In the genomic region with DNA sequence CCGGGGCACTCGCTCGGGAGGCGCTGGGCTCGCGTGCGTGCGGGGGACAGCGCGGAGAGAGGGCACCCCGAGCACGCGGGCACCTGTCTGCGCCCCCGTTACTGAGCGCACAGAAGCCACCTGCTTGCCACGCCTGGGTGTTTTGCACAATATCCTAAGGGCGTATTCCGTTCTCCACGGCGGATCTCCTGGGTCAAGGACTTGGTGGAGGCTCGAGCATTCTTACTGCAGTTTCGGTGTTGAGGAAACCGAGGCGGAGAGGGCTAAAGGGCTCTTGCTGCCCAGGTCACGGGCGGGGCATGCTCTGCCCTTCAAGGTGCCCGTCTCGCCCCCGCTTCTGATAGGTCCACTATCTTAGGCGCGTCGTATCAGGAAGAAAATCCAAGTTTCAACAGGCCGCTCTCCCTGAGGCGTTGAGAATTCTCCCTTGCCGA, we compare ENCODE assay signal across 1 cellular context.
TF ChIP-seq lines count a peak whose summit lies in the region.

No MANE protein-coding gene starts in this region.

TF ChIP-seq in HepG2, 621 proteins besides CTCF, POLR2A, EP300 and RAD21 (continued from another document and continues in another):
- TF ChIP-seq, protein P1, sequence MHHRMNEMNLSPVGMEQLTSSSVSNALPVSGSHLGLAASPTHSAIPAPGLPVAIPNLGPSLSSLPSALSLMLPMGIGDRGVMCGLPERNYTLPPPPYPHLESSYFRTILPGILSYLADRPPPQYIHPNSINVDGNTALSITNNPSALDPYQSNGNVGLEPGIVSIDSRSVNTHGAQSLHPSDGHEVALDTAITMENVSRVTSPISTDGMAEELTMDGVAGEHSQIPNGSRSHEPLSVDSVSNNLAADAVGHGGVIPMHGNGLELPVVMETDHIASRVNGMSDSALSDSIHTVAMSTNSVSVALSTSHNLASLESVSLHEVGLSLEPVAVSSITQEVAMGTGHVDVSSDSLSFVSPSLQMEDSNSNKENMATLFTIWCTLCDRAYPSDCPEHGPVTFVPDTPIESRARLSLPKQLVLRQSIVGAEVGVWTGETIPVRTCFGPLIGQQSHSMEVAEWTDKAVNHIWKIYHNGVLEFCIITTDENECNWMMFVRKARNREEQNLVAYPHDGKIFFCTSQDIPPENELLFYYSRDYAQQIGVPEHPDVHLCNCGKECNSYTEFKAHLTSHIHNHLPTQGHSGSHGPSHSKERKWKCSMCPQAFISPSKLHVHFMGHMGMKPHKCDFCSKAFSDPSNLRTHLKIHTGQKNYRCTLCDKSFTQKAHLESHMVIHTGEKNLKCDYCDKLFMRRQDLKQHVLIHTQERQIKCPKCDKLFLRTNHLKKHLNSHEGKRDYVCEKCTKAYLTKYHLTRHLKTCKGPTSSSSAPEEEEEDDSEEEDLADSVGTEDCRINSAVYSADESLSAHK (CRISPR knock-in tag; IDR thresholded peaks at IDR 0.05; ENCODE audit: borderline replicate concordance), result no peak
- TF ChIP-seq, protein P2, sequence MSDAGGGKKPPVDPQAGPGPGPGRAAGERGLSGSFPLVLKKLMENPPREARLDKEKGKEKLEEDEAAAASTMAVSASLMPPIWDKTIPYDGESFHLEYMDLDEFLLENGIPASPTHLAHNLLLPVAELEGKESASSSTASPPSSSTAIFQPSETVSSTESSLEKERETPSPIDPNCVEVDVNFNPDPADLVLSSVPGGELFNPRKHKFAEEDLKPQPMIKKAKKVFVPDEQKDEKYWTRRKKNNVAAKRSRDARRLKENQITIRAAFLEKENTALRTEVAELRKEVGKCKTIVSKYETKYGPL (CRISPR knock-in tag; IDR thresholded peaks at IDR 0.05), result no peak
- TF ChIP-seq, protein P3, sequence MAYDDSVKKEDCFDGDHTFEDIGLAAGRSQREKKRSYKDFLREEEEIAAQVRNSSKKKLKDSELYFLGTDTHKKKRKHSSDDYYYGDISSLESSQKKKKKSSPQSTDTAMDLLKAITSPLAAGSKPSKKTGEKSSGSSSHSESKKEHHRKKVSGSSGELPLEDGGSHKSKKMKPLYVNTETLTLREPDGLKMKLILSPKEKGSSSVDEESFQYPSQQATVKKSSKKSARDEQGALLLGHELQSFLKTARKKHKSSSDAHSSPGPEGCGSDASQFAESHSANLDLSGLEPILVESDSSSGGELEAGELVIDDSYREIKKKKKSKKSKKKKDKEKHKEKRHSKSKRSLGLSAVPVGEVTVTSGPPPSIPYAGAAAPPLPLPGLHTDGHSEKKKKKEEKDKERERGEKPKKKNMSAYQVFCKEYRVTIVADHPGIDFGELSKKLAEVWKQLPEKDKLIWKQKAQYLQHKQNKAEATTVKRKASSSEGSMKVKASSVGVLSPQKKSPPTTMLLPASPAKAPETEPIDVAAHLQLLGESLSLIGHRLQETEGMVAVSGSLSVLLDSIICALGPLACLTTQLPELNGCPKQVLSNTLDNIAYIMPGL (CRISPR knock-in tag; IDR thresholded peaks at IDR 0.05; ENCODE audit: borderline replicate concordance in 1 of 2, low read depth in 1 of 2), result no peak
- no peak for TF ChIP-seq ATF7 (IDR thresholded peaks at IDR 0.05)
- no peak for TF ChIP-seq ATF7 (CRISPR knock-in tag; IDR thresholded peaks at IDR 0.05)
- no peak for TF ChIP-seq ZNF598 (CRISPR knock-in tag; IDR thresholded peaks at IDR 0.05; ENCODE audit: borderline replicate concordance)
- peak; percentile 52; the same call in 1 of the 2 replicates for TF ChIP-seq ZNF274 (CRISPR knock-in tag; IDR thresholded peaks at IDR 0.05)
- TF ChIP-seq, protein P4, sequence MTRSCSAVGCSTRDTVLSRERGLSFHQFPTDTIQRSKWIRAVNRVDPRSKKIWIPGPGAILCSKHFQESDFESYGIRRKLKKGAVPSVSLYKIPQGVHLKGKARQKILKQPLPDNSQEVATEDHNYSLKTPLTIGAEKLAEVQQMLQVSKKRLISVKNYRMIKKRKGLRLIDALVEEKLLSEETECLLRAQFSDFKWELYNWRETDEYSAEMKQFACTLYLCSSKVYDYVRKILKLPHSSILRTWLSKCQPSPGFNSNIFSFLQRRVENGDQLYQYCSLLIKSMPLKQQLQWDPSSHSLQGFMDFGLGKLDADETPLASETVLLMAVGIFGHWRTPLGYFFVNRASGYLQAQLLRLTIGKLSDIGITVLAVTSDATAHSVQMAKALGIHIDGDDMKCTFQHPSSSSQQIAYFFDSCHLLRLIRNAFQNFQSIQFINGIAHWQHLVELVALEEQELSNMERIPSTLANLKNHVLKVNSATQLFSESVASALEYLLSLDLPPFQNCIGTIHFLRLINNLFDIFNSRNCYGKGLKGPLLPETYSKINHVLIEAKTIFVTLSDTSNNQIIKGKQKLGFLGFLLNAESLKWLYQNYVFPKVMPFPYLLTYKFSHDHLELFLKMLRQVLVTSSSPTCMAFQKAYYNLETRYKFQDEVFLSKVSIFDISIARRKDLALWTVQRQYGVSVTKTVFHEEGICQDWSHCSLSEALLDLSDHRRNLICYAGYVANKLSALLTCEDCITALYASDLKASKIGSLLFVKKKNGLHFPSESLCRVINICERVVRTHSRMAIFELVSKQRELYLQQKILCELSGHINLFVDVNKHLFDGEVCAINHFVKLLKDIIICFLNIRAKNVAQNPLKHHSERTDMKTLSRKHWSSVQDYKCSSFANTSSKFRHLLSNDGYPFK (CRISPR knock-in tag; IDR thresholded peaks at IDR 0.05; ENCODE audit: borderline replicate concordance), result no peak
- no peak for TF ChIP-seq CBX1 (IDR thresholded peaks at IDR 0.05; ENCODE audit: low read depth)
- no peak for TF ChIP-seq ZBTB20 (CRISPR knock-in tag; IDR thresholded peaks at IDR 0.05; ENCODE audit: borderline replicate concordance, low read depth)
- TF ChIP-seq AHR (CRISPR knock-in tag; IDR thresholded peaks at IDR 0.05), result 0 out of 2 replicates have a peak, but pooled peaks have one; percentile 34
- no peak for TF ChIP-seq RBFOX2 (IDR thresholded peaks at IDR 0.05; ENCODE audit: low read depth, low read length)
- no peak for TF ChIP-seq POLR2AphosphoS5 (IDR thresholded peaks at IDR 0.05; ENCODE audit: low read depth, low read length)
- TF ChIP-seq ZNF253 (CRISPR knock-in tag; IDR thresholded peaks at IDR 0.05; ENCODE audit: borderline replicate concordance), result no peak
- TF ChIP-seq ZNF552 (CRISPR knock-in tag; IDR thresholded peaks at IDR 0.05; ENCODE audit: borderline replicate concordance), result no peak
- TF ChIP-seq POLR2AphosphoS2 (IDR thresholded peaks at IDR 0.05; ENCODE audit: low read depth, low read length), result no peak
- TF ChIP-seq RNF2 (conservative IDR thresholded peaks at IDR 0.05; ENCODE audit: low read depth), result 0 out of 2 replicates have a peak, but pooled peaks have one; percentile 28
- TF ChIP-seq ZNF607 (CRISPR knock-in tag; IDR thresholded peaks at IDR 0.05; ENCODE audit: borderline replicate concordance), result no peak
- TF ChIP-seq HNRNPL (IDR thresholded peaks at IDR 0.05; ENCODE audit: low read depth, low read length), result peak; percentile 90
- TF ChIP-seq ZNF451 (CRISPR knock-in tag; IDR thresholded peaks at IDR 0.05), result no peak
- 0 out of 2 replicates have a peak, but pooled peaks have one; percentile 15 for TF ChIP-seq ARNT2 (CRISPR knock-in tag; IDR thresholded peaks at IDR 0.05; ENCODE audit: low read depth)
- TF ChIP-seq, protein P5, sequence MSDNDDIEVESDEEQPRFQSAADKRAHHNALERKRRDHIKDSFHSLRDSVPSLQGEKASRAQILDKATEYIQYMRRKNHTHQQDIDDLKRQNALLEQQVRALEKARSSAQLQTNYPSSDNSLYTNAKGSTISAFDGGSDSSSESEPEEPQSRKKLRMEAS (IDR thresholded peaks at IDR 0.05), result peak; percentile 9; the same call in 1 of the 2 replicates
- 0 out of 2 replicates have a peak, but pooled peaks have one; percentile 10 for TF ChIP-seq ZNF724P (CRISPR knock-in tag; IDR thresholded peaks at IDR 0.05; ENCODE audit: borderline replicate concordance)
- TF ChIP-seq ETV5 (CRISPR knock-in tag; IDR thresholded peaks at IDR 0.05; ENCODE audit: borderline replicate concordance), result no peak
- TF ChIP-seq, protein P6, sequence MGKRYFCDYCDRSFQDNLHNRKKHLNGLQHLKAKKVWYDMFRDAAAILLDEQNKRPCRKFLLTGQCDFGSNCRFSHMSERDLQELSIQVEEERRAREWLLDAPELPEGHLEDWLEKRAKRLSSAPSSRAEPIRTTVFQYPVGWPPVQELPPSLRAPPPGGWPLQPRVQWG (CRISPR knock-in tag; IDR thresholded peaks at IDR 0.05; ENCODE audit: borderline replicate concordance, low read depth), result no peak
- no peak for TF ChIP-seq POLR2G (IDR thresholded peaks at IDR 0.05; ENCODE audit: low read depth, low read length)
- no peak for TF ChIP-seq NONO (IDR thresholded peaks at IDR 0.05)
- no peak for TF ChIP-seq NONO (CRISPR knock-in tag; conservative IDR thresholded peaks at IDR 0.05)
- no peak for TF ChIP-seq ZNF543 (CRISPR knock-in tag; IDR thresholded peaks at IDR 0.05)
- TF ChIP-seq, protein P7, sequence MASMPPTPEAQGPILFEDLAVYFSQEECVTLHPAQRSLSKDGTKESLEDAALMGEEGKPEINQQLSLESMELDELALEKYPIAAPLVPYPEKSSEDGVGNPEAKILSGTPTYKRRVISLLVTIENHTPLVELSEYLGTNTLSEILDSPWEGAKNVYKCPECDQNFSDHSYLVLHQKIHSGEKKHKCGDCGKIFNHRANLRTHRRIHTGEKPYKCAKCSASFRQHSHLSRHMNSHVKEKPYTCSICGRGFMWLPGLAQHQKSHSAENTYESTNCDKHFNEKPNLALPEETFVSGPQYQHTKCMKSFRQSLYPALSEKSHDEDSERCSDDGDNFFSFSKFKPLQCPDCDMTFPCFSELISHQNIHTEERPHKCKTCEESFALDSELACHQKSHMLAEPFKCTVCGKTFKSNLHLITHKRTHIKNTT (CRISPR knock-in tag; IDR thresholded peaks at IDR 0.05), result no peak
- TF ChIP-seq ZNF484 (CRISPR knock-in tag; IDR thresholded peaks at IDR 0.05; ENCODE audit: borderline replicate concordance, low read depth), result no peak
- TF ChIP-seq CENPX (CRISPR knock-in tag; IDR thresholded peaks at IDR 0.05), result no peak
- TF ChIP-seq, protein P8, sequence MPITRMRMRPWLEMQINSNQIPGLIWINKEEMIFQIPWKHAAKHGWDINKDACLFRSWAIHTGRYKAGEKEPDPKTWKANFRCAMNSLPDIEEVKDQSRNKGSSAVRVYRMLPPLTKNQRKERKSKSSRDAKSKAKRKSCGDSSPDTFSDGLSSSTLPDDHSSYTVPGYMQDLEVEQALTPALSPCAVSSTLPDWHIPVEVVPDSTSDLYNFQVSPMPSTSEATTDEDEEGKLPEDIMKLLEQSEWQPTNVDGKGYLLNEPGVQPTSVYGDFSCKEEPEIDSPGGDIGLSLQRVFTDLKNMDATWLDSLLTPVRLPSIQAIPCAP (CRISPR knock-in tag; IDR thresholded peaks at IDR 0.05; ENCODE audit: low read depth), result no peak
- no peak for TF ChIP-seq SMC3 (IDR thresholded peaks at IDR 0.05; ENCODE audit: low read length)
- no peak for TF ChIP-seq SMARCC2 (IDR thresholded peaks at IDR 0.05)
- TF ChIP-seq, protein P9, sequence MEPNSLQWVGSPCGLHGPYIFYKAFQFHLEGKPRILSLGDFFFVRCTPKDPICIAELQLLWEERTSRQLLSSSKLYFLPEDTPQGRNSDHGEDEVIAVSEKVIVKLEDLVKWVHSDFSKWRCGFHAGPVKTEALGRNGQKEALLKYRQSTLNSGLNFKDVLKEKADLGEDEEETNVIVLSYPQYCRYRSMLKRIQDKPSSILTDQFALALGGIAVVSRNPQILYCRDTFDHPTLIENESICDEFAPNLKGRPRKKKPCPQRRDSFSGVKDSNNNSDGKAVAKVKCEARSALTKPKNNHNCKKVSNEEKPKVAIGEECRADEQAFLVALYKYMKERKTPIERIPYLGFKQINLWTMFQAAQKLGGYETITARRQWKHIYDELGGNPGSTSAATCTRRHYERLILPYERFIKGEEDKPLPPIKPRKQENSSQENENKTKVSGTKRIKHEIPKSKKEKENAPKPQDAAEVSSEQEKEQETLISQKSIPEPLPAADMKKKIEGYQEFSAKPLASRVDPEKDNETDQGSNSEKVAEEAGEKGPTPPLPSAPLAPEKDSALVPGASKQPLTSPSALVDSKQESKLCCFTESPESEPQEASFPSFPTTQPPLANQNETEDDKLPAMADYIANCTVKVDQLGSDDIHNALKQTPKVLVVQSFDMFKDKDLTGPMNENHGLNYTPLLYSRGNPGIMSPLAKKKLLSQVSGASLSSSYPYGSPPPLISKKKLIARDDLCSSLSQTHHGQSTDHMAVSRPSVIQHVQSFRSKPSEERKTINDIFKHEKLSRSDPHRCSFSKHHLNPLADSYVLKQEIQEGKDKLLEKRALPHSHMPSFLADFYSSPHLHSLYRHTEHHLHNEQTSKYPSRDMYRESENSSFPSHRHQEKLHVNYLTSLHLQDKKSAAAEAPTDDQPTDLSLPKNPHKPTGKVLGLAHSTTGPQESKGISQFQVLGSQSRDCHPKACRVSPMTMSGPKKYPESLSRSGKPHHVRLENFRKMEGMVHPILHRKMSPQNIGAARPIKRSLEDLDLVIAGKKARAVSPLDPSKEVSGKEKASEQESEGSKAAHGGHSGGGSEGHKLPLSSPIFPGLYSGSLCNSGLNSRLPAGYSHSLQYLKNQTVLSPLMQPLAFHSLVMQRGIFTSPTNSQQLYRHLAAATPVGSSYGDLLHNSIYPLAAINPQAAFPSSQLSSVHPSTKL (CRISPR knock-in tag; IDR thresholded peaks at IDR 0.05), result no peak
- TF ChIP-seq, protein P10, sequence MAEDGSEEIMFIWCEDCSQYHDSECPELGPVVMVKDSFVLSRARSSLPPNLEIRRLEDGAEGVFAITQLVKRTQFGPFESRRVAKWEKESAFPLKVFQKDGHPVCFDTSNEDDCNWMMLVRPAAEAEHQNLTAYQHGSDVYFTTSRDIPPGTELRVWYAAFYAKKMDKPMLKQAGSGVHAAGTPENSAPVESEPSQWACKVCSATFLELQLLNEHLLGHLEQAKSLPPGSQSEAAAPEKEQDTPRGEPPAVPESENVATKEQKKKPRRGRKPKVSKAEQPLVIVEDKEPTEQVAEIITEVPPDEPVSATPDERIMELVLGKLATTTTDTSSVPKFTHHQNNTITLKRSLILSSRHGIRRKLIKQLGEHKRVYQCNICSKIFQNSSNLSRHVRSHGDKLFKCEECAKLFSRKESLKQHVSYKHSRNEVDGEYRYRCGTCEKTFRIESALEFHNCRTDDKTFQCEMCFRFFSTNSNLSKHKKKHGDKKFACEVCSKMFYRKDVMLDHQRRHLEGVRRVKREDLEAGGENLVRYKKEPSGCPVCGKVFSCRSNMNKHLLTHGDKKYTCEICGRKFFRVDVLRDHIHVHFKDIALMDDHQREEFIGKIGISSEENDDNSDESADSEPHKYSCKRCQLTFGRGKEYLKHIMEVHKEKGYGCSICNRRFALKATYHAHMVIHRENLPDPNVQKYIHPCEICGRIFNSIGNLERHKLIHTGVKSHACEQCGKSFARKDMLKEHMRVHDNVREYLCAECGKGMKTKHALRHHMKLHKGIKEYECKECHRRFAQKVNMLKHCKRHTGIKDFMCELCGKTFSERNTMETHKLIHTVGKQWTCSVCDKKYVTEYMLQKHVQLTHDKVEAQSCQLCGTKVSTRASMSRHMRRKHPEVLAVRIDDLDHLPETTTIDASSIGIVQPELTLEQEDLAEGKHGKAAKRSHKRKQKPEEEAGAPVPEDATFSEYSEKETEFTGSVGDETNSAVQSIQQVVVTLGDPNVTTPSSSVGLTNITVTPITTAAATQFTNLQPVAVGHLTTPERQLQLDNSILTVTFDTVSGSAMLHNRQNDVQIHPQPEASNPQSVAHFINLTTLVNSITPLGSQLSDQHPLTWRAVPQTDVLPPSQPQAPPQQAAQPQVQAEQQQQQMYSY (CRISPR knock-in tag; IDR thresholded peaks at IDR 0.05), result no peak
- TF ChIP-seq, protein P11, sequence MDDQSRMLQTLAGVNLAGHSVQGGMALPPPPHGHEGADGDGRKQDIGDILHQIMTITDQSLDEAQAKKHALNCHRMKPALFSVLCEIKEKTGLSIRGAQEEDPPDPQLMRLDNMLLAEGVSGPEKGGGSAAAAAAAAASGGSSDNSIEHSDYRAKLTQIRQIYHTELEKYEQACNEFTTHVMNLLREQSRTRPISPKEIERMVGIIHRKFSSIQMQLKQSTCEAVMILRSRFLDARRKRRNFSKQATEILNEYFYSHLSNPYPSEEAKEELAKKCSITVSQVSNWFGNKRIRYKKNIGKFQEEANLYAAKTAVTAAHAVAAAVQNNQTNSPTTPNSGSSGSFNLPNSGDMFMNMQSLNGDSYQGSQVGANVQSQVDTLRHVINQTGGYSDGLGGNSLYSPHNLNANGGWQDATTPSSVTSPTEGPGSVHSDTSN (CRISPR knock-in tag; IDR thresholded peaks at IDR 0.05; ENCODE audit: borderline replicate concordance), result no peak
- TF ChIP-seq SIN3A (IDR thresholded peaks at IDR 0.05; ENCODE audit: borderline replicate concordance, low read depth, low read length), result 0 out of 2 replicates have a peak, but pooled peaks have one; percentile 3
